In the genomic region with DNA sequence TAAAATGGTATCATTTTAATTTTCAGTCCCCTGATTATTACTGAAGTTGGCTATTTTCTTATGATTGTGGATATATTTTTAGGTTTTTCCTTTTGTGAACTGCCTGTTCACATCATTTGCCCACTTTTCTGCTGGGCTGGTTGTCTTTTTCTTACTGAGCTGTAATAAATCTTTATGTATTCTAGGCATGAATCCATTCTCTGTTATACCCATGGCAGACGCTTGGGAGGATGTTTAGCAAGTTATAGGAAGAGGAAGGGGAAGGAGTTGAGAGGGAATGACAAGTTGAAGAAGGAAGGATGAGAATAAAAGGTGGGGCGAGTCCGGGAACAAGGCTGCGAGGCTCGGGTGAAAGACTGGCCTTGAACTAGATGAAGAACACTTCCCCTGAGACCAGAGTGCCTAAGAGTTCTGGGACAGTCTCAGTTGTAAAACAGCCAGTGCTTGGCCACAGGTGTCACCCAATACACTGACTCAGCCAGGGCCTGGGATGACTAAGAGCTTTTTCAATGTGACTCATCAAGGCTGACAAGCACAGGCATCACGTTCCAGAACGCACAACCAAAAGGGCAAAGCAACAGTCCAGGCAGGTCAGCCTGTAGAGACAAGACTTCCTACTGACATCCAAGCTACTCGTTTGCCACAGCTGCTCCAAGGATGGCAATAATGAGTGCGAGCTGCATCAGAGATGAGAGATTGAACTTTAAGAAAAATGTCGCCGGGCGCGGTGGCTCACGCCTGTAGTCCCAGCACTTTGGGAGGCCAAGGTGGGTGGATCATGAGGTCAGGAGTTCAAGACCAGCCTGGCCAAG, we compare ENCODE assay signal across 8 cellular contexts. TPM values are rescaled to one million over a fixed set of nuclear protein-coding genes. Genes with fewer than 3 reads are reported as not detected.
DNase-seq lines count a peak whose midpoint lies in the region; ATAC-seq and TF ChIP-seq lines count a peak whose summit lies in the region.

No MANE protein-coding gene starts in this region.

- H3K9me3 ChIP-seq in HUES6 (ENCODE audit: control insufficient read depth, insufficient read depth, low read depth, low read length), result no peaks in the 10 kb centered on the region

- no peaks in the 10 kb centered on the region for H3K36me3 ChIP-seq in HUES6 (ENCODE audit: control insufficient read depth, insufficient read depth, low read length)

- no peak for TF ChIP-seq CTCF in fibroblast of pulmonary artery (IDR thresholded peaks at IDR 0.05; ENCODE audit: low read length, missing control alignments)

- peaks cover 21% of the 10 kb centered on the region; the same call in 1 of the 2 replicates for H3K4me1 ChIP-seq in HUES6 (ENCODE audit: control insufficient read depth, insufficient read depth, low read length)

- no peak overlapping the region for H3K4me3 ChIP-seq in HUES6 (ENCODE audit: low read depth, low read length)
- H3K4me3 ChIP-seq in fibroblast of pulmonary artery (replicated peaks; ENCODE audit: low read depth, low read length), result no peak overlapping the region

- H3K4me1 Mint-ChIP-seq in activated CD4-positive, alpha-beta T cell treated with anti-CD3 and anti-CD28 coated beads, Interleukin-2, amount 10 ng/mL, durations not matched to agents 7 days and 5 days, result peaks cover 8% of the 10 kb centered on the region

- peak overlapping the region; percentile 48; the same call in 1 of the 2 replicates for H3K27ac ChIP-seq in HUES6 (ENCODE audit: low read depth, low read length)

- no peak overlapping the region for H3K4me3 Mint-ChIP-seq in activated CD4-positive, alpha-beta T cell treated with anti-CD3 and anti-CD28 coated beads, Interleukin-2, amount 10 ng/mL, durations not matched to agents 7 days and 5 days

- H3K36me3 Mint-ChIP-seq in activated CD4-positive, alpha-beta T cell treated with anti-CD3 and anti-CD28 coated beads, Interleukin-2, amount 10 ng/mL, durations not matched to agents 7 days and 5 days (ENCODE audit: low read depth), result no peaks in the 10 kb centered on the region

- H3K27ac Mint-ChIP-seq in activated CD4-positive, alpha-beta T cell treated with anti-CD3 and anti-CD28 coated beads, Interleukin-2, amount 10 ng/mL, durations not matched to agents 7 days and 5 days, result peak overlapping the region; percentile 9

- POLR2A ChIA-PET in activated CD4-positive, alpha-beta T cell treated with anti-CD3 and anti-CD28 coated beads, Interleukin-2, amount 10 ng/mL, durations not matched to agents 7 days and 5 days (lab: Charles Lee), result no interaction called here

- no peaks in the 10 kb centered on the region for H3K27me3 ChIP-seq in HUES6 (ENCODE audit: control insufficient read depth, insufficient read depth, low read length)

- peaks cover 3% of the 10 kb centered on the region for H3K27me3 Mint-ChIP-seq in activated CD4-positive, alpha-beta T cell treated with anti-CD3 and anti-CD28 coated beads, Interleukin-2, amount 10 ng/mL, durations not matched to agents 7 days and 5 days

- ATAC-seq in GM21619 (IDR thresholded peaks at IDR 0.05; ENCODE audit: unreplicated experiment), result peak; percentile 97

- no peak overlapping the region for H3K9ac ChIP-seq in HUES6 (ENCODE audit: low read length)

- H3K9me3 Mint-ChIP-seq in activated CD4-positive, alpha-beta T cell treated with anti-CD3 and anti-CD28 coated beads, Interleukin-2, amount 10 ng/mL, durations not matched to agents 7 days and 5 days, result no peaks in the 10 kb centered on the region

- CTCF ChIA-PET in activated CD4-positive, alpha-beta T cell treated with anti-CD3 and anti-CD28 coated beads, Interleukin-2, amount 10 ng/mL, durations not matched to agents 7 days and 5 days (lab: Charles Lee), result interaction anchor here (1.0 kb wide), 2 partner anchors 8 to 23 kb away, joined by 3 to 4 read pairs; no protein-coding TSS in a partner anchor

- peak; percentile 82 for DNase-seq in GM04504 (ENCODE audit: low read depth)
- peak; percentile 35 for DNase-seq in activated CD4-positive, alpha-beta T cell treated with anti-CD3 and anti-CD28 coated beads, Interleukin-2, amount 10 ng/mL, durations not matched to agents 7 days and 5 days
- DNase-seq in fibroblast of pulmonary artery (ENCODE audit: low read depth), result peak; percentile 90
- DNase-seq in stimulated activated CD4-positive, alpha-beta T cell treated with anti-CD3 and anti-CD28 coated beads, Interleukin-2, amount 100 ng/mL, for 48 hours, result peak; percentile 47 to 57
- no peak for DNase-seq in NCI-H446 (lab: John Stamatoyannopoulos, UW)
- no peak for DNase-seq in activated gamma-delta T cell treated with Interleukin-2 at 50 U/mL for 16 hours

RNA-seq across cellular contexts. Expression of gene LRFN4, which starts 35.2 kb away (rescaled TPM):
- 10 to 100 TPM; 14.1 to 16.6 TPM for total RNA-seq in activated CD4-positive, alpha-beta T cell treated with anti-CD3 and anti-CD28 coated beads, Interleukin-2, amount 10 ng/mL, durations not matched to agents 7 days and 5 days

RNA-seq across cellular contexts. Expression of gene RCE1, which starts 48.8 kb away (rescaled TPM):
- 10 to 100 TPM; 23.1 to 23.7 TPM for total RNA-seq in activated CD4-positive, alpha-beta T cell treated with anti-CD3 and anti-CD28 coated beads, Interleukin-2, amount 10 ng/mL, durations not matched to agents 7 days and 5 days

Comparison
In these comparisons a context has a peak if more than half of its experiments do, and no peak if none do; other contexts are left out.
1. DNase-seq: peak in GM04504 (single experiment), activated CD4-positive, alpha-beta T cell treated with anti-CD3 and anti-CD28 coated beads, Interleukin-2, amount 10 ng/mL, durations not matched to agents 7 days and 5 days (single experiment), fibroblast of pulmonary artery (single experiment) and stimulated activated CD4-positive, alpha-beta T cell treated with anti-CD3 and anti-CD28 coated beads, Interleukin-2, amount 100 ng/mL, for 48 hours (2 of 2); none in NCI-H446 (0 of 2) and activated gamma-delta T cell treated with Interleukin-2 at 50 U/mL for 16 hours (single experiment).